ENCODE assay signal across 8 cellular contexts in genomic region chr6:64330694-64331309, GRCh38.
A peak's percentile ranks its signal among the peaks of the same experiment; 100 is the strongest.
DNase-seq lines count a peak whose midpoint lies in the region; ATAC-seq and TF ChIP-seq lines count a peak whose summit lies in the region.

No MANE protein-coding gene starts in this region.

- POLR2A ChIA-PET in AG04449 (lab: Yijun Ruan, JAX) = no interaction called here

- WGBS in esophagus squamous epithelium, 2 donors = 36 to 42% methylated on average over 5 of the region's 5 CpGs

- no peaks in the 10 kb centered on the region for H3K36me3 Mint-ChIP-seq in neural crest cell (ENCODE audit: low read depth)

- no peaks in the 10 kb centered on the region for H3K27me3 ChIP-seq in esophagus squamous epithelium

- H3K36me3 ChIP-seq in esophagus squamous epithelium = no peaks in the 10 kb centered on the region

- CTCF ChIA-PET in AG04449 (lab: Yijun Ruan, JAX) = interaction anchor here (0.6 to 4.8 kb wide), 10 partner anchors 9 to 408 kb away, joined by 3 to 32 read pairs (median 4); no protein-coding TSS in a partner anchor

- no peaks in the 10 kb centered on the region for H3K27me3 Mint-ChIP-seq in neural crest cell (ENCODE audit: low read depth)

- no peak overlapping the region for H3K27ac Mint-ChIP-seq in neural crest cell (ENCODE audit: unreplicated experiment)

- H3K27ac ChIP-seq in esophagus squamous epithelium = no peak overlapping the region

- TF ChIP-seq CTCF in AG04449 (IDR thresholded peaks at IDR 0.05; ENCODE audit: insufficient read depth, low read length, missing control alignments) (peak; percentile 13), GM12873 (IDR thresholded peaks at IDR 0.05; ENCODE audit: insufficient read depth, low read depth, low read length, missing control alignments) (peak; percentile 76), esophagus squamous epithelium (IDR thresholded peaks at IDR 0.05) (peak in 4 of 6 experiments; percentile 25 to 42 (median 34)), neural crest cell (conservative IDR thresholded peaks at IDR 0.05) (peak; percentile 78)

- no peaks in the 10 kb centered on the region for H3K4me1 Mint-ChIP-seq in neural crest cell

- peaks cover 3% of the 10 kb centered on the region for H3K9me3 Mint-ChIP-seq in neural crest cell

- intact Hi-C loops in esophagus squamous epithelium (cut with DNase I) = no loop called here

- DNase-seq in AG04449 (ENCODE audit: low read depth, low spot score) (no peak), esophagus squamous epithelium (lab: John Stamatoyannopoulos, UW) (no peak), neural crest cell (ENCODE audit: low read depth, low spot score) (peak; percentile 78)
- peak; percentile 44 for DNase-seq in Jurkat, Clone E6-1 (ENCODE audit: low read depth, low spot score)

- H3K4me1 ChIP-seq in esophagus squamous epithelium = no peaks in the 10 kb centered on the region

- peaks cover 0 to 8% (median 0%) of the 10 kb centered on the region in 3 donors for H3K9me3 ChIP-seq in esophagus squamous epithelium

- TF ChIP-seq POLR2A in esophagus squamous epithelium (IDR thresholded peaks at IDR 0.05) = no peak

- H3K4me3 ChIP-seq in AG04449 (ENCODE audit: low read depth, low read length) (no peak overlapping the region), esophagus squamous epithelium (no peak overlapping the region)
- no peak overlapping the region for H3K4me3 ChIP-seq in Jurkat, Clone E6-1 (ENCODE audit: low read length)

- H3K4me3 Mint-ChIP-seq in neural crest cell = no peak overlapping the region

- ATAC-seq in SK-N-SH treated with all-trans-retinoic acid at 6 μM for 48 hours (peak; percentile 80), HG03025 (IDR thresholded peaks at IDR 0.05; ENCODE audit: low FRiP score, unreplicated experiment) (no peak), HG02678 (IDR thresholded peaks at IDR 0.05; ENCODE audit: unreplicated experiment) (no peak)

TF ChIP-seq in SK-N-SH treated with all-trans-retinoic acid at 6 μM for 48 hours, 23 proteins besides CTCF, POLR2A, EP300 and RAD21:
- no peak for TF ChIP-seq PPARA (CRISPR knock-in tag; IDR thresholded peaks at IDR 0.05; ENCODE audit: borderline replicate concordance)
- no peak for TF ChIP-seq ZNF70 (CRISPR knock-in tag; IDR thresholded peaks at IDR 0.05)
- TF ChIP-seq ZNF565 (CRISPR knock-in tag; conservative IDR thresholded peaks at IDR 0.05; ENCODE audit: low read depth) = no peak
- no peak for TF ChIP-seq RARB (CRISPR knock-in tag; IDR thresholded peaks at IDR 0.05)
- no peak for TF ChIP-seq GLIS3 (CRISPR knock-in tag; IDR thresholded peaks at IDR 0.05)
- TF ChIP-seq CSRNP3 (CRISPR knock-in tag; IDR thresholded peaks at IDR 0.05) = no peak
- no peak for TF ChIP-seq ESRRG (CRISPR knock-in tag; IDR thresholded peaks at IDR 0.05)
- TF ChIP-seq BACH2 (CRISPR knock-in tag; IDR thresholded peaks at IDR 0.05; ENCODE audit: borderline replicate concordance) = no peak
- no peak for TF ChIP-seq ISL1 (CRISPR knock-in tag; IDR thresholded peaks at IDR 0.05)
- no peak for TF ChIP-seq TCF4 (CRISPR knock-in tag; IDR thresholded peaks at IDR 0.05; ENCODE audit: borderline replicate concordance)
- TF ChIP-seq TSHZ2 (CRISPR knock-in tag; IDR thresholded peaks at IDR 0.05) = no peak
- TF ChIP-seq ZC3H10 (CRISPR knock-in tag; IDR thresholded peaks at IDR 0.05) = no peak
- no peak for TF ChIP-seq ZFP30 (CRISPR knock-in tag; IDR thresholded peaks at IDR 0.05)
- TF ChIP-seq OSR1 (CRISPR knock-in tag; IDR thresholded peaks at IDR 0.05) = no peak
- no peak for TF ChIP-seq ZFP3 (CRISPR knock-in tag; IDR thresholded peaks at IDR 0.05)

Comparison
In these comparisons a context has a peak if more than half of its experiments do, and no peak if none do; other contexts are left out.
1. DNase-seq: peak in Jurkat, Clone E6-1 (single experiment) and neural crest cell (single experiment); none in AG04449 (single experiment) and esophagus squamous epithelium (single experiment).
2. CTCF ChIP-seq: peak in every context shown above with its lines; median percentile 78 in neural crest cell; 76 in GM12873; 34 in esophagus squamous epithelium; 13 in AG04449.